ENCODE assay signal across 14 cellular contexts in genomic region chr3:149199474-149199873, GRCh38. TPM values are rescaled to one million over a fixed set of nuclear protein-coding genes. Genes with fewer than 3 reads are reported as not detected.
DNase-seq lines count a peak whose midpoint lies in the region; ATAC-seq and TF ChIP-seq lines count a peak whose summit lies in the region.
"Had no signal": no experiment of that assay in that cellular context is flagged by ENCODE, and none has a peak within 500 bp of the region (broad histone marks: within the 10 kb centered on the region; RNA-seq: fewer than 3 reads in every experiment).

No MANE protein-coding gene starts in this region.

- no CpG with 5 or more reads among the region's 4 CpGs for WGBS in H9 (ENCODE audit: extremely low coverage, insufficient read length, low lambda C conversion rate)
- WGBS in SK-N-SH (ENCODE audit: low lambda C conversion rate) = 82% methylated on average over 4 of the region's 4 CpGs
- 25 to 29% methylated on average over 4 of the region's 4 CpGs for WGBS in tibial nerve, 2 donors

- H3K23me2 ChIP-seq in H9 (ENCODE audit: insufficient read length, low read depth, low read length, poor library complexity, severe bottlenecking) = peaks cover 3% of the 10 kb centered on the region

- no peak for TF ChIP-seq RAD21 in SK-N-SH (IDR thresholded peaks at IDR 0.05; ENCODE audit: low read length)

- H3K36me3 Mint-ChIP-seq in H9 (ENCODE audit: insufficient read depth in 1 of 3, low read depth in 3 of 3) = no peaks in the 10 kb centered on the region; a peak in 2 of 7 replicates

- no peak for TF ChIP-seq EP300 in SK-N-SH (IDR thresholded peaks at IDR 0.05; ENCODE audit: borderline replicate concordance in 1 of 2, low read depth in 1 of 2, low read length in 1 of 2)
- no peak for TF ChIP-seq EP300 in tibial nerve (IDR thresholded peaks at IDR 0.05)

- no peaks in the 10 kb centered on the region for H3F3A ChIP-seq in SK-N-SH (replicated peaks; ENCODE audit: insufficient read depth)

- TF ChIP-seq POLR2A in tibial nerve (IDR thresholded peaks at IDR 0.05) = no peak

- no peaks in the 10 kb centered on the region for H3K9me3 ChIP-seq in H9 (ENCODE audit: control insufficient read depth, low read depth, low read length)
- no peaks in the 10 kb centered on the region for H3K9me3 ChIP-seq in SK-N-SH
- H3K9me3 ChIP-seq in iPS-18a (ENCODE audit: control insufficient read depth, low read depth, low read length) = no peaks in the 10 kb centered on the region
- no peaks in the 10 kb centered on the region for H3K9me3 ChIP-seq in tibial nerve
- H3K9me3 ChIP-seq: heart right ventricle, thoracic aorta had no signal

- H3K56ac ChIP-seq in H9 (ENCODE audit: insufficient read length, low read depth, low read length) = no peak overlapping the region

- H3T11ph ChIP-seq in H9 (ENCODE audit: low read length) = no peak overlapping the region

- H3K27ac Mint-ChIP-seq in H9 = peak overlapping the region; percentile 71 to 97 (median 96)

- no peak overlapping the region for H2BK5ac ChIP-seq in H9 (ENCODE audit: insufficient read length, low read length)

- H3K4me3 Mint-ChIP-seq in H9 = no peak overlapping the region

- H3K27ac ChIP-seq in H9 (ENCODE audit: insufficient read length, low read depth, low read length) = peak overlapping the region; percentile 36
- no peak overlapping the region for H3K27ac ChIP-seq in SK-N-SH (ENCODE audit: low read depth in 2 of 2, low read length in 1 of 2)
- peak overlapping the region; percentile 84 for H3K27ac ChIP-seq in iPS-18a (ENCODE audit: low read length)
- no peak overlapping the region for H3K27ac ChIP-seq in tibial nerve
- H3K27ac ChIP-seq: coronary artery, heart right ventricle, thoracic aorta had no signal

- no peak overlapping the region for H3K4ac ChIP-seq in H9 (ENCODE audit: low read depth, low read length)

- POLR2A ChIA-PET in SK-N-SH (lab: Yijun Ruan, JAX) = no interaction called here

- H4K91ac ChIP-seq in H9 (ENCODE audit: insufficient read length, low read depth, low read length) = no peak overlapping the region

- no peaks in the 10 kb centered on the region for H3K36me3 ChIP-seq in SK-N-SH (replicated peaks in 1 of 2; ENCODE audit: control insufficient read depth in 1 of 2, insufficient read depth in 2 of 2, low read length in 1 of 2)
- H3K36me3 ChIP-seq in iPS-18a (ENCODE audit: control insufficient read depth, low read depth, low read length) = no peaks in the 10 kb centered on the region
- H3K36me3 ChIP-seq in tibial nerve = no peaks in the 10 kb centered on the region
- H3K36me3 ChIP-seq: heart right ventricle, thoracic aorta had no signal

- no peak overlapping the region for H3K9ac ChIP-seq in H9 (ENCODE audit: extremely low read depth, insufficient read length, low read length)
- no peak overlapping the region for H3K9ac ChIP-seq in SK-N-SH
- peak overlapping the region; percentile 20 for H3K9ac ChIP-seq in iPS-18a (ENCODE audit: low read length)

- H4K5ac ChIP-seq in H9 (ENCODE audit: insufficient read length, low read depth, low read length) = no peak overlapping the region

- ATAC-seq in HG03097 (IDR thresholded peaks at IDR 0.05; ENCODE audit: low FRiP score, unreplicated experiment) = no peak
- ATAC-seq: activated CD4-positive, CD25-positive, alpha-beta regulatory T cell treated with anti-CD3 and anti-CD28 coated beads, Interleukin-2, amount 50 U/mL, for 24 hours; heart right ventricle had no signal

- H3K4me1 ChIP-seq in H9 (ENCODE audit: insufficient read depth, low read length) (peaks cover 10% of the 10 kb centered on the region), SK-N-SH (ENCODE audit: control insufficient read depth in 1 of 2, insufficient read depth in 2 of 2, low read depth in 1 of 2, low read length in 1 of 2) (peaks cover 4% of the 10 kb centered on the region in 2 experiments; a peak in 2 of 4 replicates), iPS-18a (ENCODE audit: control insufficient read depth, low read depth, low read length) (peaks cover 35% of the 10 kb centered on the region), tibial nerve (no peaks in the 10 kb centered on the region)

- peak overlapping the region; percentile 78 for H2BK20ac ChIP-seq in H9 (ENCODE audit: low read depth, low read length, poor library complexity, severe bottlenecking)

- peak overlapping the region; percentile 3 for H2BK12ac ChIP-seq in H9 (ENCODE audit: insufficient read length, low read depth, low read length)

- CTCF ChIA-PET in SK-N-SH (lab: Yijun Ruan, JAX) = interaction anchor here (1.0 kb wide), 1 partner anchor 20 kb away, joined by 3 read pairs; no protein-coding TSS in a partner anchor

- no peak overlapping the region for H3K18ac ChIP-seq in H9 (ENCODE audit: insufficient read length, low read depth, low read length)

- no peaks in the 10 kb centered on the region; a peak in 1 of 5 replicates for H3K9me3 Mint-ChIP-seq in H9

- DNase-seq in H9 (no peak), NCI-H146 treated with DMSO at 0.1 percent for 48 hours (lab: John Stamatoyannopoulos, UW; ENCODE audit: unreplicated experiment) (peak; percentile 59), SK-N-SH (no peak), tibial nerve (ENCODE audit: low spot score in 2 of 2) (no peak), HuH-7.5 (ENCODE audit: low spot score) (no peak), HuH-7 (ENCODE audit: low spot score) (no peak)
- DNase-seq: heart right ventricle, midbrain had no signal

- H3K4me2 ChIP-seq in H9 (ENCODE audit: insufficient read depth, insufficient read length, low read length) = no peak overlapping the region
- H3K4me2 ChIP-seq in SK-N-SH = no peak overlapping the region

- no peaks in the 10 kb centered on the region for H3K9me2 ChIP-seq in SK-N-SH

- no peak overlapping the region for H2BK120ac ChIP-seq in H9 (ENCODE audit: low read depth, low read length, poor library complexity, severe bottlenecking)

- no peaks in the 10 kb centered on the region for H3K27me3 Mint-ChIP-seq in H9 (ENCODE audit: low read depth)

- H2AK5ac ChIP-seq in H9 (ENCODE audit: insufficient read length, low read length) = no peak overlapping the region

- H3K4me1 Mint-ChIP-seq in H9 = peaks cover 60% of the 10 kb centered on the region in 2 experiments

- no peaks in the 10 kb centered on the region for H3K27me3 ChIP-seq in H9 (ENCODE audit: insufficient read depth, low read length)
- H3K27me3 ChIP-seq in SK-N-SH (ENCODE audit: insufficient read depth) = no peaks in the 10 kb centered on the region
- H3K27me3 ChIP-seq in iPS-18a (ENCODE audit: control insufficient read depth, insufficient read depth, low read length) = no peaks in the 10 kb centered on the region
- no peaks in the 10 kb centered on the region for H3K27me3 ChIP-seq in tibial nerve

- H3K4me3 ChIP-seq in SK-N-SH (ENCODE audit: low read depth in 2 of 2, low read length in 1 of 2) (no peak overlapping the region), iPS-18a (ENCODE audit: low read length) (peak overlapping the region; percentile 31), tibial nerve (no peak overlapping the region)
- H3K4me3 ChIP-seq: coronary artery, heart right ventricle, thoracic aorta had no signal

- no peak overlapping the region for H2BK15ac ChIP-seq in H9 (ENCODE audit: low read depth, low read length)

- no peak overlapping the region for H3K14ac ChIP-seq in H9 (ENCODE audit: insufficient read depth, low read length)

- no peaks in the 10 kb centered on the region for H4K20me1 ChIP-seq in H9 (ENCODE audit: control insufficient read depth, insufficient read depth, insufficient read length)
- H4K20me1 ChIP-seq in SK-N-SH (ENCODE audit: insufficient read depth) = no peaks in the 10 kb centered on the region

- TF ChIP-seq CTCF in H9 (conservative IDR thresholded peaks at IDR 0.05) = no peak
- TF ChIP-seq CTCF in SK-N-SH (IDR thresholded peaks at IDR 0.05) = no peak
- no peak for TF ChIP-seq CTCF in tibial nerve (IDR thresholded peaks at IDR 0.05)

- H4K8ac ChIP-seq in H9 (replicated peaks; ENCODE audit: insufficient read length, low read depth, low read length) = no peak overlapping the region

- H3K79me2 ChIP-seq in H9 (ENCODE audit: insufficient read depth, low read length) = no peaks in the 10 kb centered on the region
- H3K79me2 ChIP-seq in SK-N-SH (ENCODE audit: insufficient read depth) = no peaks in the 10 kb centered on the region

- H2AFZ ChIP-seq in H9 (ENCODE audit: low read length) = no peak overlapping the region
- H2AFZ ChIP-seq in SK-N-SH (ENCODE audit: low read depth) = no peak overlapping the region

- no peaks in the 10 kb centered on the region for H3K79me1 ChIP-seq in H9 (ENCODE audit: insufficient read depth, low read depth, low read length, poor library complexity, severe bottlenecking)

- H3K23ac ChIP-seq in H9 (ENCODE audit: insufficient read length, low read depth, low read length) = no peak overlapping the region

TF ChIP-seq in SK-N-SH, 30 proteins besides CTCF, POLR2A, EP300 and RAD21:
- TF ChIP-seq PBX3 (IDR thresholded peaks at IDR 0.05) = 0 out of 2 replicates have a peak, but pooled peaks have one; percentile 7
- TF ChIP-seq NFIC (IDR thresholded peaks at IDR 0.05; ENCODE audit: borderline replicate concordance) = peak; percentile 20; the same call in 1 of the 2 replicates
- TF ChIP-seq MXI1 (IDR thresholded peaks at IDR 0.05; ENCODE audit: low read depth, low read length) = no peak

RNA-seq across cellular contexts. Expression of gene CP, which starts 22.2 kb away (rescaled TPM):
- total RNA-seq in H9 (2021) = 0.66 and 1.1 TPM in 2 replicates
- polyA plus RNA-seq in SK-N-SH (2012; rRNA removed) = not detected in 2 replicates
- polyA plus RNA-seq in SK-N-SH (2012; cell fraction: cytosol; rRNA removed) = 0.03 and 0.12 TPM in 2 replicates
- 0.02 TPM in 1 of 2 replicates, not detected in the other for polyA plus RNA-seq in SK-N-SH (2012; cell fraction: nucleus; rRNA removed)
- total RNA-seq in tibial nerve = 10 to 100 TPM; 17.7 to 46.3 (median 19.3) TPM
- total RNA-seq: RPMI7951 had no signal

Comparison
In these comparisons a context has a peak if more than half of its experiments do, and no peak if none do; other contexts are left out.
1. H3K27ac ChIP-seq: peak in H9 (single experiment) and iPS-18a (single experiment); none in SK-N-SH (0 of 2) and tibial nerve (0 of 4).